8 cellular contexts compared by ENCODE assay signal in the genomic region with DNA sequence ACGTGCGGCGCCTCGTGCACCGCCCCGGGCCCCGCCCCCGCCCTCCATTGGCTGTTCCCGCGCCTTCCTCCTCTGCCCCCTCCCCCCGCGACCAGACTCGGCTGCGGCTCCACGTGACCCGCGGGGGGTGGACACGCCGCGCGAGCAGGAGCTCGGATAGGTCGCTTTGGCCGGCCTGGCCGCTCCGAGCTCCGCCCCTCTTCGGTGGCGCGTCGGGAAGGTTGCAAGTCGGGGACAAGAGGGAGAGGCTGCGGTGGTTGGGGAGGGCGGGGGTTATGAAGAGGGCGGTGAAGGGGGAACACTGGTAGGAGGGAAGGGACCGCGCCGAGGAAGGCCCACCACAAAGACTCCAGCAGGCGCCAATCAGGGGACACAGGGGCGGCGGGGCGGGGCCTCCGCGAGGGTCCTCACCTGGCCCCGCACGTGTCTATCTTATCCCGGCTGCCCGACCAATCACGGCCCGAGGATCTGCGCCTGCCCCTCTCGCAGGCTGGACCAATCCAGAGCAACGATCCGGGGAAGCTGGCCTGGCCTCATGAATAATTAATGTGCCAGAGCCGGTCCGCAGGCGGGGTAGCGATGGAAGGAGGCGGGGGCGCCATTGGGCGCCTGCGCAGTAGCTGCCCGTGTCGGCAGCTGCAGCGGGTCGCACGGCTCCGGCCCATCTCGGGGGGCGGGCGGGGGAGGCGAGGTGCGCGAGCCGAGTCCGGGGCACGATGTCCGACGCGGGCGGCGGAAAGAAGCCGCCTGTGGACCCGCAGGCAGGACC. TPM values are rescaled to one million over a fixed set of nuclear protein-coding genes. Genes with fewer than 3 reads are reported as not detected.
DNase-seq lines count a peak whose midpoint lies in the region; ATAC-seq and TF ChIP-seq lines count a peak whose summit lies in the region.

A gene with protein sequence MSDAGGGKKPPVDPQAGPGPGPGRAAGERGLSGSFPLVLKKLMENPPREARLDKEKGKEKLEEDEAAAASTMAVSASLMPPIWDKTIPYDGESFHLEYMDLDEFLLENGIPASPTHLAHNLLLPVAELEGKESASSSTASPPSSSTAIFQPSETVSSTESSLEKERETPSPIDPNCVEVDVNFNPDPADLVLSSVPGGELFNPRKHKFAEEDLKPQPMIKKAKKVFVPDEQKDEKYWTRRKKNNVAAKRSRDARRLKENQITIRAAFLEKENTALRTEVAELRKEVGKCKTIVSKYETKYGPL (plus strand): TSS at position 614 of the 769 bp plus-strand sequence. CDS start 103 bp downstream, at position 717.

- DNase-seq in AG20443 (ENCODE audit: low spot score) (peak; percentile 99), NCI-H460 (ENCODE audit: extremely low read depth, low read depth) (peak; percentile 95), cerebellum (ENCODE audit: low spot score) (peak; percentile 99), islet precursor cell (peak; percentile 100)
- DNase-seq in activated CD4-positive, alpha-beta T cell treated with anti-CD3 and anti-CD28 coated beads for 1 hour: peak; percentile 97
- DNase-seq in stimulated activated CD4-positive, alpha-beta T cell treated with anti-CD3 and anti-CD28 coated beads, Interleukin-12 subunit alpha, Interleukin-12 subunit beta, amount 100 ng/mL, for 4 hours: peak; percentile 97

- peak; percentile 45 for TF ChIP-seq POLR2A in GM19099 (IDR thresholded peaks at IDR 0.05; ENCODE audit: extremely low read depth, insufficient read length, low read depth)

- peak; percentile 86 for ATAC-seq in HG03432 (IDR thresholded peaks at IDR 0.05; ENCODE audit: unreplicated experiment)

RNA-seq across cellular contexts. Expression of the gene that starts here (rescaled TPM):
- total RNA-seq in NCI-H460 (2014; rRNA removed; shearing (Covaris generic)): 1.1 and 1.6 TPM in 2 replicates
- polyA plus RNA-seq in NCI-H460 (2014; cell fraction: nucleus; rRNA removed): 1.5 and 2.5 TPM in 2 replicates
- 6.3 TPM for total RNA-seq in cerebellum

Comparison
In these comparisons a context has a peak if more than half of its experiments do, and no peak if none do; other contexts are left out.
1. Peak in every context shown above with its lines: DNase-seq and ATAC-seq.